In genomic region chr13:90510319-90510718, GRCh38 we compare ENCODE assay signal across 17 cellular contexts.
DNase-seq lines count a peak whose midpoint lies in the region; FAIRE-seq and TF ChIP-seq lines count a peak whose summit lies in the region.
"Had no signal": no experiment of that assay in that cellular context is flagged by ENCODE, and none has a peak within 500 bp of the region (broad histone marks: within the 10 kb centered on the region; RNA-seq: fewer than 3 reads in every experiment).

No MANE protein-coding gene starts in this region.

- H3K9me3 Mint-ChIP-seq in activated T-helper 1 cell treated with anti-CD3 and anti-CD28 coated beads, Interleukin-12 subunit alpha, Interleukin-12 subunit beta, Interleukin-2, Interleukin-4 antibody, amounts not matched to agents 30 ng/mL and 10 ng/mL and 1 ng/mL, durations not matched to agents 14 hours and 24 hours and 36 hours: peaks cover 6% of the 10 kb centered on the region

- H3K36me3 ChIP-seq in bronchial epithelial cell (ENCODE audit: control insufficient read depth, insufficient read depth, low read length): no peaks in the 10 kb centered on the region
- H3K36me3 ChIP-seq: BLaER1, HAP-1 had no signal

- H3K4me3 ChIP-seq in bronchial epithelial cell (ENCODE audit: low read depth, low read length): no peak overlapping the region
- H3K4me3 ChIP-seq: BLaER1, GM12878, HAP-1 had no signal

- FAIRE-seq in bronchial epithelial cell (lab: Jason Lieb, UNC): no peak
- FAIRE-seq: GM12878, GM18507, H1 had no signal

- DNase-seq in EH (ENCODE audit: low read depth) (peak; percentile 18), HS-5 (ENCODE audit: low read depth) (peak; percentile 2), bronchial epithelial cell (ENCODE audit: low read depth) (peak; percentile 15), iris pigment epithelial cell (ENCODE audit: low read depth) (peak; percentile 25), midbrain (lab: John Stamatoyannopoulos, UW) (no peak), ecto neural progenitor cell (ENCODE audit: low spot score) (no peak)
- DNase-seq in activated T-helper 1 cell treated with anti-CD3 and anti-CD28 coated beads, Interleukin-12 subunit alpha, Interleukin-12 subunit beta, Interleukin-2, Interleukin-4 antibody, amounts not matched to agents 30 ng/mL and 10 ng/mL and 1 ng/mL, durations not matched to agents 14 hours and 24 hours and 36 hours (ENCODE audit: low spot score): no peak
- DNase-seq: 8988T; AML-193; Caco-2; CD8-positive, alpha-beta memory T cell; DND-41 had no signal

- no peaks in the 10 kb centered on the region for H3K27me3 Mint-ChIP-seq in activated T-helper 1 cell treated with anti-CD3 and anti-CD28 coated beads, Interleukin-12 subunit alpha, Interleukin-12 subunit beta, Interleukin-2, Interleukin-4 antibody, amounts not matched to agents 30 ng/mL and 10 ng/mL and 1 ng/mL, durations not matched to agents 14 hours and 24 hours and 36 hours (ENCODE audit: insufficient read depth)
- H3K27me3 Mint-ChIP-seq: CD8-positive, alpha-beta memory T cell had no signal

- no peak overlapping the region for H3K27ac Mint-ChIP-seq in activated T-helper 1 cell treated with anti-CD3 and anti-CD28 coated beads, Interleukin-12 subunit alpha, Interleukin-12 subunit beta, Interleukin-2, Interleukin-4 antibody, amounts not matched to agents 30 ng/mL and 10 ng/mL and 1 ng/mL, durations not matched to agents 14 hours and 24 hours and 36 hours
- H3K27ac Mint-ChIP-seq: CD8-positive, alpha-beta memory T cell had no signal

- H3K4me3 Mint-ChIP-seq in activated T-helper 1 cell treated with anti-CD3 and anti-CD28 coated beads, Interleukin-12 subunit alpha, Interleukin-12 subunit beta, Interleukin-2, Interleukin-4 antibody, amounts not matched to agents 30 ng/mL and 10 ng/mL and 1 ng/mL, durations not matched to agents 14 hours and 24 hours and 36 hours: no peak overlapping the region
- H3K4me3 Mint-ChIP-seq: CD8-positive, alpha-beta memory T cell had no signal

- no peaks in the 10 kb centered on the region for H3K4me1 Mint-ChIP-seq in activated T-helper 1 cell treated with anti-CD3 and anti-CD28 coated beads, Interleukin-12 subunit alpha, Interleukin-12 subunit beta, Interleukin-2, Interleukin-4 antibody, amounts not matched to agents 30 ng/mL and 10 ng/mL and 1 ng/mL, durations not matched to agents 14 hours and 24 hours and 36 hours (ENCODE audit: low read depth)
- H3K4me1 Mint-ChIP-seq: CD8-positive, alpha-beta memory T cell had no signal

- H3K36me3 Mint-ChIP-seq in activated T-helper 1 cell treated with anti-CD3 and anti-CD28 coated beads, Interleukin-12 subunit alpha, Interleukin-12 subunit beta, Interleukin-2, Interleukin-4 antibody, amounts not matched to agents 30 ng/mL and 10 ng/mL and 1 ng/mL, durations not matched to agents 14 hours and 24 hours and 36 hours (ENCODE audit: low read depth): no peaks in the 10 kb centered on the region
- H3K36me3 Mint-ChIP-seq: CD8-positive, alpha-beta memory T cell had no signal

- no peak for TF ChIP-seq CTCF in bronchial epithelial cell (IDR thresholded peaks at IDR 0.05; ENCODE audit: insufficient read depth, low read length, severe bottlenecking)

- H3K27me3 ChIP-seq in bronchial epithelial cell (ENCODE audit: control insufficient read depth, insufficient read depth, low read length): no peaks in the 10 kb centered on the region
- H3K27me3 ChIP-seq: BLaER1 had no signal

- intact Hi-C loops in activated T-helper 1 cell treated with anti-CD3 and anti-CD28 coated beads, Interleukin-12 subunit alpha, Interleukin-12 subunit beta, Interleukin-2, Interleukin-4 antibody, amounts not matched to agents 30 ng/mL and 10 ng/mL and 1 ng/mL, durations not matched to agents 14 hours and 24 hours and 36 hours (cut with micrococcal nuclease): no loop called here

Comparison
In these comparisons a context has a peak if more than half of its experiments do, and no peak if none do; other contexts are left out.
1. DNase-seq: peak in EH (single experiment), HS-5 (single experiment), bronchial epithelial cell (single experiment) and iris pigment epithelial cell (single experiment); none in midbrain (single experiment), activated T-helper 1 cell treated with anti-CD3 and anti-CD28 coated beads, Interleukin-12 subunit alpha, Interleukin-12 subunit beta, Interleukin-2, Interleukin-4 antibody, amounts not matched to agents 30 ng/mL and 10 ng/mL and 1 ng/mL, durations not matched to agents 14 hours and 24 hours and 36 hours (single experiment) and ecto neural progenitor cell (single experiment).